ENCODE assay signal across 8 cellular contexts in the genomic region with DNA sequence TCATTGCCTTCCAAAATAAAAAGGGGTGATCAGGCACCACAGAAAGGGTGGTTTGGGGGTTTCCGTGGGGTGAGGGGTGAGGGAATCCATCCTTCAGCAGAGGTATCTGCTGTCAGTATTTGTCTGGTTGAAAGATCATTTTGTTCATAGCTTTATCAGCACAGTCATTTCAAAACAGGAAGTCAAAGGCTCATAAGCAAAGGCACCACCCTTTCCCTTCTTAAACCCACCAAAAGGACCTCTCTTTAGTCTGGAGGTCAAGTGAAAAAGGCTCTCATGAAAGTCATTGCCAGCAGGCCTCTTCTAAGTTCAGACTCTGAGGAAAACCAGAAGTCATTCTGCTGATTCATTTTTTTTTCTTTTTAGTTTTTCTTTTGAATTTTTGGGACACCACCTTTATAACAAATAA. TPM values are rescaled to one million over a fixed set of nuclear protein-coding genes. Genes with fewer than 3 reads are reported as not detected.
DNase-seq lines count a peak whose midpoint lies in the region; ATAC-seq, FAIRE-seq and TF ChIP-seq lines count a peak whose summit lies in the region.

No MANE protein-coding gene starts in this region.

- no peaks in the 10 kb centered on the region for H3K27me3 Mint-ChIP-seq in T-helper 1 cell treated with Interleukin-12 subunit alpha and Interleukin-12 subunit beta and Interleukin-4 antibody, amounts not matched to agents 30 μg/mL and 1 μg/mL, for 36 hours (ENCODE audit: low read depth)

- peaks cover 67% of the 10 kb centered on the region for H3K4me1 Mint-ChIP-seq in T-helper 1 cell treated with Interleukin-12 subunit alpha and Interleukin-12 subunit beta and Interleukin-4 antibody, amounts not matched to agents 30 μg/mL and 1 μg/mL, for 36 hours (ENCODE audit: low read depth)

- H3K4me3 ChIP-seq in right atrium auricular region = no peak overlapping the region

- H3K27ac ChIP-seq in right atrium auricular region = peak overlapping the region; percentile 19 to 33
- H3K27ac ChIP-seq in foreskin keratinocyte = no peak overlapping the region

- H3K4me1 ChIP-seq in right atrium auricular region = peaks cover 0 to 45% of the 10 kb centered on the region in 2 donors
- H3K4me1 ChIP-seq in foreskin keratinocyte = peaks cover 6% of the 10 kb centered on the region

- ATAC-seq in GM18867 (IDR thresholded peaks at IDR 0.05; ENCODE audit: unreplicated experiment) = peak; percentile 58
- peak; percentile 48 for ATAC-seq in HG02885 (IDR thresholded peaks at IDR 0.05; ENCODE audit: poor library complexity, unreplicated experiment)
- ATAC-seq in foreskin keratinocyte = no peak

- H3K27me3 ChIP-seq in right atrium auricular region (no peaks in the 10 kb centered on the region), foreskin keratinocyte (no peaks in the 10 kb centered on the region)

- H3K27ac Mint-ChIP-seq in T-helper 1 cell treated with Interleukin-12 subunit alpha and Interleukin-12 subunit beta and Interleukin-4 antibody, amounts not matched to agents 30 μg/mL and 1 μg/mL, for 36 hours = peak overlapping the region; percentile 94

- no peak for DNase-seq in right atrium auricular region (ENCODE audit: low spot score)
- DNase-seq in globus pallidus (ENCODE audit: low spot score) = no peak
- no peak for DNase-seq in foreskin keratinocyte
- DNase-seq in EL = no peak
- DNase-seq in RCC 7860 (ENCODE audit: low spot score) = no peak

- no peaks in the 10 kb centered on the region for H3K9me3 ChIP-seq in right atrium auricular region

- FAIRE-seq in RCC 7860 (lab: Jason Lieb, UNC) = no peak

- H3K36me3 Mint-ChIP-seq in T-helper 1 cell treated with Interleukin-12 subunit alpha and Interleukin-12 subunit beta and Interleukin-4 antibody, amounts not matched to agents 30 μg/mL and 1 μg/mL, for 36 hours (ENCODE audit: low read depth) = peaks cover 42% of the 10 kb centered on the region

- TF ChIP-seq CTCF in right atrium auricular region (IDR thresholded peaks at IDR 0.05) (no peak), foreskin keratinocyte (conservative IDR thresholded peaks at IDR 0.05) (no peak)

- peaks cover 3% of the 10 kb centered on the region for H3K9me3 Mint-ChIP-seq in T-helper 1 cell treated with Interleukin-12 subunit alpha and Interleukin-12 subunit beta and Interleukin-4 antibody, amounts not matched to agents 30 μg/mL and 1 μg/mL, for 36 hours

- H3K36me3 ChIP-seq in right atrium auricular region = no peaks in the 10 kb centered on the region

- H3K4me3 Mint-ChIP-seq in T-helper 1 cell treated with Interleukin-12 subunit alpha and Interleukin-12 subunit beta and Interleukin-4 antibody, amounts not matched to agents 30 μg/mL and 1 μg/mL, for 36 hours = peak overlapping the region; percentile 82

RNA-seq across cellular contexts. Expression of a gene that starts 6.2 kb away (rescaled TPM):
- 10 to 100 TPM in 1 of 2 donors, 1 to 10 TPM in 1; 7.8 to 11.9 TPM for total RNA-seq in right atrium auricular region
- 17.2 and 22.9 TPM in 2 replicates for total RNA-seq in foreskin keratinocyte
- polyA plus RNA-seq in foreskin keratinocyte = 9.4 and 12.4 TPM in 2 replicates
